In genomic region chr1:97334454-97334853, GRCh38 we compare ENCODE assay signal across 19 cellular contexts.
DNase-seq lines count a peak whose midpoint lies in the region; FAIRE-seq and TF ChIP-seq lines count a peak whose summit lies in the region.
"Had no signal": no experiment of that assay in that cellular context is flagged by ENCODE, and none has a peak within 500 bp of the region (broad histone marks: within the 10 kb centered on the region; RNA-seq: fewer than 3 reads in every experiment).

No MANE protein-coding gene starts in this region.

- no peaks in the 10 kb centered on the region for H3K36me3 Mint-ChIP-seq in astrocyte (ENCODE audit: low read depth, unreplicated experiment)
- H3K36me3 Mint-ChIP-seq: IgD-negative memory B cell had no signal

- H3K9me3 Mint-ChIP-seq in astrocyte (ENCODE audit: unreplicated experiment): no peaks in the 10 kb centered on the region
- H3K9me3 Mint-ChIP-seq: activated naive CD4-positive, alpha-beta T cell treated with anti-CD3 and anti-CD28 coated beads, Interleukin-2, amount 50 U/mL, for 72 hours; T-cell had no signal

- peak overlapping the region; percentile 87 for H3K27ac Mint-ChIP-seq in astrocyte (ENCODE audit: unreplicated experiment)
- H3K27ac Mint-ChIP-seq: activated naive CD4-positive, alpha-beta T cell treated with anti-CD3 and anti-CD28 coated beads, Interleukin-2, amount 50 U/mL, for 72 hours; B cell; IgD-negative memory B cell; T-cell had no signal

- POLR2A ChIA-PET in AG04449 (lab: Yijun Ruan, JAX): no interaction called here

- H4K20me1 ChIP-seq in astrocyte (ENCODE audit: insufficient read depth, low read length): no peaks in the 10 kb centered on the region

- peak overlapping the region; percentile 62 for H3K4me2 ChIP-seq in astrocyte (ENCODE audit: low read length)

- peak; percentile 71 for DNase-seq in AG04449 (ENCODE audit: low read depth, low spot score)
- peak; percentile 86 for DNase-seq in HCEC 1CT
- peak; percentile 98 for DNase-seq in astrocyte (ENCODE audit: low read depth)
- DNase-seq in hepatic stellate cell (ENCODE audit: low spot score): peak; percentile 15
- no peak for DNase-seq in HUDEP-2 (lab: John Stamatoyannopoulos, UW; ENCODE audit: unreplicated experiment in 76 of 76)
- DNase-seq in activated T-cell treated with anti-CD3 and anti-CD28 coated beads, Interleukin-2, amount 50 U/mL, for 1 hour: no peak
- no peak for DNase-seq in CD1c-positive myeloid dendritic cell (ENCODE audit: extremely low spot score)
- no peak for DNase-seq in NCI-H1092 treated with DMSO at 0.1 percent for 48 hours (lab: John Stamatoyannopoulos, UW)
- DNase-seq: activated CD4-positive, CD25-positive, alpha-beta regulatory T cell; DMS53; NCI-H510A; OCI-M1; stimulated activated CD4-positive, alpha-beta T cell treated with anti-CD3 and anti-CD28 coated beads, Interleukin-15, amount 100 ng/mL, for 24 hours; T-cell had no signal

- H3K79me2 ChIP-seq in astrocyte (ENCODE audit: insufficient read depth, low read length): no peaks in the 10 kb centered on the region

- H2AFZ ChIP-seq in astrocyte (ENCODE audit: low read depth, low read length): no peak overlapping the region

- peaks cover 42% of the 10 kb centered on the region for H3K4me1 Mint-ChIP-seq in astrocyte (ENCODE audit: low read depth, unreplicated experiment)
- H3K4me1 Mint-ChIP-seq: IgD-negative memory B cell, T-cell had no signal

- no peak overlapping the region for H3K9ac ChIP-seq in astrocyte (ENCODE audit: low read length)

- no peaks in the 10 kb centered on the region for H3K27me3 Mint-ChIP-seq in astrocyte (ENCODE audit: low read depth, unreplicated experiment)
- H3K27me3 Mint-ChIP-seq: B cell, IgD-negative memory B cell, T-cell had no signal

- H3K4me3 Mint-ChIP-seq in astrocyte (ENCODE audit: unreplicated experiment): no peak overlapping the region
- H3K4me3 Mint-ChIP-seq: B cell, IgD-negative memory B cell, T-cell had no signal

- no peaks in the 10 kb centered on the region for H3K9me3 ChIP-seq in astrocyte (ENCODE audit: insufficient read depth, low read depth, low read length)
- H3K9me3 ChIP-seq: thoracic aorta had no signal

- no peak for TF ChIP-seq CTCF in AG04449 (IDR thresholded peaks at IDR 0.05; ENCODE audit: insufficient read depth, low read length, missing control alignments)
- TF ChIP-seq CTCF in astrocyte (IDR thresholded peaks at IDR 0.05; ENCODE audit: insufficient read depth, low read depth, low read length): no peak

- H3K27me3 ChIP-seq in astrocyte (ENCODE audit: insufficient read depth, low read length): no peaks in the 10 kb centered on the region

- H3K36me3 ChIP-seq in astrocyte (ENCODE audit: insufficient read depth, low read length): no peaks in the 10 kb centered on the region
- H3K36me3 ChIP-seq: thoracic aorta had no signal

- peaks cover 33% of the 10 kb centered on the region for H3K4me1 ChIP-seq in astrocyte (ENCODE audit: insufficient read depth, low read length)

- H3K4me3 ChIP-seq in AG04449 (ENCODE audit: low read depth, low read length): no peak overlapping the region
- H3K4me3 ChIP-seq in astrocyte (ENCODE audit: insufficient read depth, low read depth, low read length): no peak overlapping the region
- H3K4me3 ChIP-seq: thoracic aorta had no signal

- CTCF ChIA-PET in AG04449 (lab: Yijun Ruan, JAX): interaction anchor here (1.0 kb wide), 1 partner anchor 486 kb away, joined by 3 read pairs; no protein-coding TSS in a partner anchor

- H3K27ac ChIP-seq in astrocyte (ENCODE audit: low read depth, low read length): peak overlapping the region; percentile 32
- H3K27ac ChIP-seq: thoracic aorta had no signal

- FAIRE-seq in astrocyte (lab: Jason Lieb, UNC): peak; percentile 85
- FAIRE-seq: GM12892 had no signal

Comparison
In these comparisons a context has a peak if more than half of its experiments do, and no peak if none do; other contexts are left out.
1. DNase-seq: peak in AG04449 (single experiment), HCEC 1CT (single experiment), astrocyte (single experiment) and hepatic stellate cell (single experiment); none in HUDEP-2 (0 of 76), activated T-cell treated with anti-CD3 and anti-CD28 coated beads, Interleukin-2, amount 50 U/mL, for 1 hour (single experiment), CD1c-positive myeloid dendritic cell (single experiment) and NCI-H1092 treated with DMSO at 0.1 percent for 48 hours (single experiment).